In genomic region chr1:20551945-20552727, GRCh38 we compare ENCODE assay signal across 9 cellular contexts. TPM values are rescaled to one million over a fixed set of nuclear protein-coding genes. Genes with fewer than 3 reads are reported as not detected.
DNase-seq lines count a peak whose midpoint lies in the region; ATAC-seq and TF ChIP-seq lines count a peak whose summit lies in the region.
"Had no signal": no experiment of that assay in that cellular context is flagged by ENCODE, and none has a peak within 500 bp of the region (broad histone marks: within the 10 kb centered on the region; RNA-seq: fewer than 3 reads in every experiment).

FAM43B (plus strand) TSS chr1:20552573; CDS start chr1:20552974, 401 bp downstream.

- peak within 1 kb of the TSS in 1 of 2 donors; percentile 50 for H3K4me3 ChIP-seq in gastroesophageal sphincter

- ATAC-seq in gastroesophageal sphincter (peak; percentile 85), GM19452 (IDR thresholded peaks at IDR 0.05; ENCODE audit: unreplicated experiment) (no peak)

- H3K36me3 ChIP-seq in gastroesophageal sphincter: no peaks in the 10 kb centered on the region

- TF ChIP-seq CTCF in gastroesophageal sphincter (IDR thresholded peaks at IDR 0.05): no peak
- no peak for TF ChIP-seq CTCF in osteocyte (IDR thresholded peaks at IDR 0.05)

- TF ChIP-seq EP300 in gastroesophageal sphincter (IDR thresholded peaks at IDR 0.05): no peak

- 29% methylated on average over 4 of the region's 47 CpGs; no CpG with 5 or more reads in 1 of the 2 donors for WGBS in gastroesophageal sphincter (ENCODE audit: low coverage in 1 of 2), 2 donors

- peak; percentile 51 for DNase-seq in ELF-1 (ENCODE audit: low read depth, low spot score)
- peak; percentile 22 for DNase-seq in SK-N-DZ (ENCODE audit: low spot score)
- no peak for DNase-seq in osteocyte (ENCODE audit: extremely low spot score, unreplicated experiment)
- no peak for DNase-seq in RKO (ENCODE audit: low spot score)
- DNase-seq in middle frontal gyrus (ENCODE audit: extremely low spot score, low spot score): no peak
- no peak for DNase-seq in activated CD4-positive, alpha-beta memory T cell treated with anti-CD3 and anti-CD28 coated beads, Interleukin-2, amount 10 ng/mL, durations not matched to agents 7 days and 5 days

- POLR2A ChIA-PET in activated CD4-positive, alpha-beta memory T cell treated with anti-CD3 and anti-CD28 coated beads, Interleukin-2, amount 10 ng/mL, durations not matched to agents 7 days and 5 days (lab: Charles Lee): interaction anchor here (1.1 kb wide), 1 partner anchor 82 kb away, joined by 4 read pairs; no protein-coding TSS in a partner anchor

- peak; percentile 11 to 32 for TF ChIP-seq POLR2A in gastroesophageal sphincter (IDR thresholded peaks at IDR 0.05)

- H3K9me3 ChIP-seq in gastroesophageal sphincter: no peaks in the 10 kb centered on the region

- H3K4me3 Mint-ChIP-seq in osteocyte (ENCODE audit: unreplicated experiment): peak within 1 kb of the TSS; percentile 62
- no peak within 1 kb of the TSS for H3K4me3 Mint-ChIP-seq in activated CD4-positive, alpha-beta memory T cell treated with anti-CD3 and anti-CD28 coated beads, Interleukin-2, amount 10 ng/mL, durations not matched to agents 7 days and 5 days

- CTCF ChIA-PET in activated CD4-positive, alpha-beta memory T cell treated with anti-CD3 and anti-CD28 coated beads, Interleukin-2, amount 10 ng/mL, durations not matched to agents 7 days and 5 days (lab: Charles Lee): no interaction called here

- peak within 1 kb of the TSS in 3 of 4 donors; percentile 59 to 73 (median 71) for H3K27ac ChIP-seq in gastroesophageal sphincter
- H3K27ac ChIP-seq: KMS-11 had no signal

- no peaks in the 10 kb centered on the region for H3K36me3 Mint-ChIP-seq in osteocyte (ENCODE audit: unreplicated experiment)
- H3K36me3 Mint-ChIP-seq in activated CD4-positive, alpha-beta memory T cell treated with anti-CD3 and anti-CD28 coated beads, Interleukin-2, amount 10 ng/mL, durations not matched to agents 7 days and 5 days (ENCODE audit: low read depth): no peaks in the 10 kb centered on the region

- H3K27me3 Mint-ChIP-seq in osteocyte (ENCODE audit: unreplicated experiment): peaks cover 26% of the 10 kb centered on the region
- peaks cover 43% of the 10 kb centered on the region for H3K27me3 Mint-ChIP-seq in activated CD4-positive, alpha-beta memory T cell treated with anti-CD3 and anti-CD28 coated beads, Interleukin-2, amount 10 ng/mL, durations not matched to agents 7 days and 5 days

- no peaks in the 10 kb centered on the region for H3K9me3 Mint-ChIP-seq in osteocyte (ENCODE audit: unreplicated experiment)
- no peaks in the 10 kb centered on the region for H3K9me3 Mint-ChIP-seq in activated CD4-positive, alpha-beta memory T cell treated with anti-CD3 and anti-CD28 coated beads, Interleukin-2, amount 10 ng/mL, durations not matched to agents 7 days and 5 days

- H3K27me3 ChIP-seq in gastroesophageal sphincter: peaks cover 84% of the 10 kb centered on the region

- H3K27ac Mint-ChIP-seq in osteocyte (ENCODE audit: unreplicated experiment): no peak within 1 kb of the TSS
- H3K27ac Mint-ChIP-seq in activated CD4-positive, alpha-beta memory T cell treated with anti-CD3 and anti-CD28 coated beads, Interleukin-2, amount 10 ng/mL, durations not matched to agents 7 days and 5 days: no peak within 1 kb of the TSS

- H3K4me1 Mint-ChIP-seq in osteocyte (ENCODE audit: unreplicated experiment): peaks cover 18% of the 10 kb centered on the region
- H3K4me1 Mint-ChIP-seq in activated CD4-positive, alpha-beta memory T cell treated with anti-CD3 and anti-CD28 coated beads, Interleukin-2, amount 10 ng/mL, durations not matched to agents 7 days and 5 days: peaks cover 2% of the 10 kb centered on the region

- peaks cover 0 to 40% (median 10%) of the 10 kb centered on the region in 3 donors for H3K4me1 ChIP-seq in gastroesophageal sphincter

RNA-seq across cellular contexts. Expression of gene FAM43B, which starts in this region (rescaled TPM):
- polyA plus RNA-seq in SK-N-DZ (2014; cell fraction: cytosol; rRNA removed): 1.2 and 1.8 TPM in 2 replicates
- polyA plus RNA-seq in SK-N-DZ (2014; cell fraction: nucleus; rRNA removed): 0.36 and 0.86 TPM in 2 replicates
- 1 to 10 TPM in 2 of 4 donors, under 1 TPM in 2; 0.62 to 1.3 (median 1.1) TPM for total RNA-seq in gastroesophageal sphincter
- total RNA-seq in osteocyte: 0.37 and 0.43 TPM in 2 replicates
- total RNA-seq in activated CD4-positive, alpha-beta memory T cell treated with anti-CD3 and anti-CD28 coated beads, Interleukin-2, amount 10 ng/mL, durations not matched to agents 7 days and 5 days: not detected

Comparison
In these comparisons a context has a peak if more than half of its experiments do, and no peak if none do; other contexts are left out.
1. DNase-seq: peak in ELF-1 (single experiment) and SK-N-DZ (single experiment); none in osteocyte (single experiment), RKO (single experiment), middle frontal gyrus (single experiment) and activated CD4-positive, alpha-beta memory T cell treated with anti-CD3 and anti-CD28 coated beads, Interleukin-2, amount 10 ng/mL, durations not matched to agents 7 days and 5 days (single experiment).